Comparison of ENCODE assay signal across 1 cellular context in genomic region chr2:9216143-9216542, GRCh38. TPM values are rescaled to one million over a fixed set of nuclear protein-coding genes. Genes with fewer than 3 reads are reported as not detected.
"Had no signal": no experiment of that assay in that cellular context is flagged by ENCODE, and none has a peak within 500 bp of the region (broad histone marks: within the 10 kb centered on the region; RNA-seq: fewer than 3 reads in every experiment).

No MANE protein-coding gene starts in this region.

RNA-seq across cellular contexts. Expression of gene ASAP2, which starts 9.5 kb away (rescaled TPM):
- total RNA-seq: activated CD8-positive, alpha-beta T cell treated with anti-CD3 and anti-CD28 coated beads, Interleukin-2, amount 10 ng/mL, durations not matched to agents 7 days and 5 days had no signal
